In the genomic region with DNA sequence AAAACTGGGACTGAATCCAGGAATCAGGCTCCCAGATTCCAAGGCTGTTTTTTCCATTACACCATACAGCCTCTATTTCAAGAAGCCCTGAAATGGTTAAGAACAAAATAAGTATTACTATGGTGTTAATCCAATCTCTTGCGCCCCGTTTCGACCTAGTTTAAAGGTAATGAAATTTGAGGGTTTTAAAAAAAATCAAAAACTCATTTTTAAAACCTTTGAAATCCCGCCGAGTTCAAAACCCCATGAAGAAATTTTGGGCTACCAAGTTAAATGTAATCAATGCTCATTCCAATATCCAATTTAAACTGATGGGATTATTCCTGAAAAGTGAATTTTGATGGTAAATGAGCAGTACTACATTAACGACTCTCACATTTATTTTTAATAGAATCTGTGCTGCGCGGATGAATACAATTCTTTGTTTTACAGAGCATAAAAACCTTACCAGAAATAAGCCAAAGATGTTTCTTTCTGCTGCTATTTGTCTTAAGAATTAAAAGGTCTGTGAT, we compare ENCODE assay signal across 8 cellular contexts. TPM values are rescaled to one million over a fixed set of nuclear protein-coding genes. Genes with fewer than 3 reads are reported as not detected.
DNase-seq lines count a peak whose midpoint lies in the region; ATAC-seq, FAIRE-seq and TF ChIP-seq lines count a peak whose summit lies in the region.

No MANE protein-coding gene starts in this region.

- TF ChIP-seq POLR2A in GM18505 (IDR thresholded peaks at IDR 0.05; ENCODE audit: borderline replicate concordance, extremely low read depth, insufficient read depth, insufficient read length), result no peak

- peaks cover 18% of the 10 kb centered on the region for H3K4me1 ChIP-seq in keratinocyte (ENCODE audit: control insufficient read depth, extremely low read depth, insufficient read depth, low read length)

- no peak for TF ChIP-seq CTCF in keratinocyte (optimal IDR thresholded peaks at IDR 0.05 in 1 of 3, IDR thresholded peaks at IDR 0.05 in 1 of 3, conservative IDR thresholded peaks at IDR 0.05 in 1 of 3; ENCODE audit: extremely low read depth in 1 of 3, insufficient read depth in 2 of 3, low read length in 3 of 3)

- FAIRE-seq in keratinocyte (lab: Jason Lieb, UNC), result no peak

- peak overlapping the region; percentile 93 for H3K4me2 ChIP-seq in keratinocyte (ENCODE audit: control insufficient read depth, extremely low read depth, insufficient read depth, low read depth, low read length)

- peaks cover 37% of the 10 kb centered on the region for H3K4me1 Mint-ChIP-seq in activated naive CD8-positive, alpha-beta T cell (ENCODE audit: low read depth)

- no peaks in the 10 kb centered on the region for H3K9me3 ChIP-seq in keratinocyte (ENCODE audit: control insufficient read depth, low read depth, low read length)

- H4K20me1 ChIP-seq in keratinocyte (ENCODE audit: control insufficient read depth, extremely low read depth, insufficient read depth, low read length), result peaks cover 2% of the 10 kb centered on the region

- H3K27me3 ChIP-seq in keratinocyte (ENCODE audit: control insufficient read depth, extremely low read depth, insufficient read depth, low read length), result no peaks in the 10 kb centered on the region

- DNase-seq in DMS53 (lab: John Stamatoyannopoulos, UW), result peak; percentile 41
- no peak for DNase-seq in DMS53 treated with DMSO at 0.1 percent for 48 hours (lab: John Stamatoyannopoulos, UW; ENCODE audit: unreplicated experiment)
- no peak for DNase-seq in keratinocyte (ENCODE audit: low read depth, low spot score)
- peak; percentile 76 for DNase-seq in superior temporal gyrus (ENCODE audit: extremely low spot score)
- DNase-seq in COLO668 (lab: John Stamatoyannopoulos, UW; ENCODE audit: unreplicated experiment), result no peak

- peak overlapping the region; percentile 82 to 95 (median 83) for H3K4me3 ChIP-seq in keratinocyte (ENCODE audit: control insufficient read depth in 2 of 3, extremely low read depth in 1 of 3, insufficient read depth in 2 of 3, low read depth in 1 of 3, low read length in 3 of 3)

- no peaks in the 10 kb centered on the region for H3K9me1 ChIP-seq in keratinocyte (ENCODE audit: control insufficient read depth, extremely low read depth, insufficient read depth, low read length)

- no peaks in the 10 kb centered on the region for H3K36me3 Mint-ChIP-seq in activated naive CD8-positive, alpha-beta T cell

- dilution Hi-C loops in keratinocyte (cut with MboI; ENCODE audit: extremely low pct_ligation_motif_present, low sequenced_read_pairs), result no loop called here

- H3K9me3 Mint-ChIP-seq in activated naive CD8-positive, alpha-beta T cell (ENCODE audit: low read depth), result no peaks in the 10 kb centered on the region

- H3K27ac ChIP-seq in keratinocyte (ENCODE audit: control insufficient read depth, insufficient read depth, low read length), result peak overlapping the region; percentile 47

- peaks cover 37% of the 10 kb centered on the region for H3K79me2 ChIP-seq in keratinocyte (ENCODE audit: control insufficient read depth, insufficient read depth, low read length)

- peak overlapping the region; percentile 90 for H3K4me3 Mint-ChIP-seq in activated naive CD8-positive, alpha-beta T cell

- H3K27me3 Mint-ChIP-seq in activated naive CD8-positive, alpha-beta T cell, result no peaks in the 10 kb centered on the region

- peak overlapping the region; percentile 73 for H3K9ac ChIP-seq in keratinocyte (ENCODE audit: control insufficient read depth, extremely low read depth, insufficient read depth, low read length)

- ATAC-seq in GM18505 (IDR thresholded peaks at IDR 0.05; ENCODE audit: unreplicated experiment) (no peak), GM19395 (IDR thresholded peaks at IDR 0.05; ENCODE audit: unreplicated experiment) (no peak)

- H3K36me3 ChIP-seq in keratinocyte (ENCODE audit: control insufficient read depth in 2 of 2, extremely low read depth in 1 of 2, insufficient read depth in 2 of 2, low read length in 2 of 2), result no peaks in the 10 kb centered on the region

- H3K27ac Mint-ChIP-seq in activated naive CD8-positive, alpha-beta T cell, result peak overlapping the region; percentile 95

- peak overlapping the region; percentile 98 for H2AFZ ChIP-seq in keratinocyte (ENCODE audit: control insufficient read depth, low read length)

RNA-seq across cellular contexts. Expression of gene EGLN1, which starts 0.8 kb away (rescaled TPM):
- polyA plus RNA-seq in keratinocyte, result 15.5 to 34.1 TPM (median 17.6 TPM) in 3 replicates
- 12.7 TPM for polyA plus RNA-seq in keratinocyte (2011; ENCODE audit: low read depth)
- polyA plus RNA-seq in keratinocyte (2011; cell fraction: cytosol; rRNA removed), result 17.4 and 40.9 TPM in 2 replicates
- 11.8 and 16.1 TPM in 2 replicates for polyA plus RNA-seq in keratinocyte (2011; cell fraction: nucleus; rRNA removed)
- polyA plus RNA-seq in keratinocyte (2012; ENCODE audit: low replicate concordance), result 18.3 and 18.7 TPM in 2 replicates
- 2.9 to 44.8 TPM (median 15.0 TPM) in 3 replicates for polyA minus RNA-seq in keratinocyte
- 22.3 TPM for polyA minus RNA-seq in keratinocyte (2011; cell fraction: cytosol; rRNA and poly(A)+ RNA removed)
- 13.2 and 15.7 TPM in 2 replicates for polyA minus RNA-seq in keratinocyte (2011; cell fraction: nucleus; rRNA and poly(A)+ RNA removed)

Comparison
In these comparisons a context has a peak if more than half of its experiments do, and no peak if none do; other contexts are left out.
1. DNase-seq: peak in DMS53 (single experiment) and superior temporal gyrus (single experiment); none in DMS53 treated with DMSO at 0.1 percent for 48 hours (single experiment), keratinocyte (single experiment) and COLO668 (single experiment).